In the genomic region with DNA sequence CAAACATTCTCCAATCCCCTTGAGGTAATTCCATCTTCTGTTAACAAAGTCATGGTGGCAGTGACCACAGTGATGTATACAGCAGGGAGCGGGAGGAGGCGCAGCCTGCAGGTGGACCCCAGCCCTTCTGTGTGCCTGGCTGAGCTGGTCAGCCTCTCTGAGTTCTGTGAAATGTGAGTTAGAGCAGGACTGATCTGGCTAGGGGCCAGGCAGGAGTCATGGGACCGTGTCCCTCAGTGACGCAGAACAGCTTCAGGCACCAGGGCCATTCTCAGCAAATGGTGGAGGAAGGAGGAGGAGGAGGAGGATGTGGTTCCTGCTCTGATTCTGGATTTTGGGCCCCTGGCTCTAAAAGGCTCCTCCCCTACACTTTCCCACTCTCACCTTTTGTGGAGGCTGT, we compare ENCODE assay signal across 15 cellular contexts. TPM values are rescaled to one million over a fixed set of nuclear protein-coding genes. Genes with fewer than 3 reads are reported as not detected.
"Had no signal": no experiment of that assay in that cellular context is flagged by ENCODE, and none has a peak within 500 bp of the region (broad histone marks: within the 10 kb centered on the region; RNA-seq: fewer than 3 reads in every experiment).

No MANE protein-coding gene starts in this region.

- H3K36me3 ChIP-seq: colonic mucosa, esophagus squamous epithelium, prostate gland, SJCRH30, thoracic aorta had no signal

- ATAC-seq: left lobe of liver; natural killer cell; sciatic nerve; stimulated activated naive CD8-positive, alpha-beta T cell treated with anti-CD3 and anti-CD28 coated beads, Interleukin-15, amount 100 ng/mL, for 72 hours had no signal

- H3K9me3 Mint-ChIP-seq: memory B cell; natural killer cell; stimulated activated naive CD8-positive, alpha-beta T cell treated with anti-CD3 and anti-CD28 coated beads, Interleukin-15, amount 100 ng/mL, for 72 hours had no signal

- H3K4me3 Mint-ChIP-seq: memory B cell; natural killer cell; stimulated activated naive CD8-positive, alpha-beta T cell treated with anti-CD3 and anti-CD28 coated beads, Interleukin-15, amount 100 ng/mL, for 72 hours had no signal

- H3K27ac Mint-ChIP-seq: memory B cell; natural killer cell; stimulated activated naive CD8-positive, alpha-beta T cell treated with anti-CD3 and anti-CD28 coated beads, Interleukin-15, amount 100 ng/mL, for 72 hours had no signal

- H3K9me3 ChIP-seq: colonic mucosa, esophagus squamous epithelium, prostate gland, SJCRH30, thoracic aorta had no signal

- H3K27ac ChIP-seq: colonic mucosa, esophagus squamous epithelium, prostate gland, SJCRH30, thoracic aorta had no signal

- H3K36me3 Mint-ChIP-seq: natural killer cell had no signal

- DNase-seq: activated naive CD4-positive, alpha-beta T cell treated with anti-CD3 and anti-CD28 coated beads, Interleukin-2, amount 50 U/mL, for 16 hours; activated T-cell treated with anti-CD3 and anti-CD28 coated beads for 4 hours; colonic mucosa; effector CD4-positive, alpha-beta T cell; esophagus squamous epithelium; natural killer cell; SJCRH30; stimulated activated CD4-positive, alpha-beta T cell treated with anti-CD3 and anti-CD28 coated beads, Interleukin-1b, Interleukin-23, amount 100 ng/mL, for 48 hours; stimulated activated naive CD8-positive, alpha-beta T cell treated with anti-CD3 and anti-CD28 coated beads, Interleukin-15, amount 100 ng/mL, for 72 hours had no signal

- H3K4me1 ChIP-seq: colonic mucosa, esophagus squamous epithelium, prostate gland, SJCRH30 had no signal

- H3K4me1 Mint-ChIP-seq: memory B cell; natural killer cell; stimulated activated naive CD8-positive, alpha-beta T cell treated with anti-CD3 and anti-CD28 coated beads, Interleukin-15, amount 100 ng/mL, for 72 hours had no signal

- H3K4me3 ChIP-seq: colonic mucosa, esophagus squamous epithelium, prostate gland, SJCRH30, thoracic aorta had no signal

RNA-seq across cellular contexts. Expression of a gene that starts 6.9 kb away (rescaled TPM):
- total RNA-seq: fibroblast of villous mesenchyme, natural killer cell, sciatic nerve, SJCRH30, thoracic aorta had no signal
